ENCODE assay signal across 8 cellular contexts in the genomic region with DNA sequence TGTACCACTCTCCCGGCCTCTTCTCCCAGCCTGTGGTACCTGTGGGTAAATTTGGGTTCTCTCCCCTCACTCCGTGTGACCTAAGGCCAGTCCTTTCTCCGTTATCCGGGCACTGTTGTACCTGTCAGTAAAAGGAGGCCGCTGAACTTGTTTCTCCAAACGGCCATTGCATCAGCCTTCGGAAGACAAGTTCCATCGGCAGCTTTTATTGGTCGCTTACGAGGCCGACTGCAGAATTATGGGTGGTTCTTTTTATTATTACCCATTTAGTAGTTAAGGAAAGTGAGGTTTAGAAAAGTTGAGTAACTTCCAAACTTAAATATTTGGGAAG. TPM values are rescaled to one million over a fixed set of nuclear protein-coding genes. Genes with fewer than 3 reads are reported as not detected.
A peak's percentile ranks its signal among the peaks of the same experiment; 100 is the strongest.
DNase-seq lines count a peak whose midpoint lies in the region; ATAC-seq, FAIRE-seq and TF ChIP-seq lines count a peak whose summit lies in the region.

No MANE protein-coding gene starts in this region.

- H3K79me1 ChIP-seq in mesendoderm (ENCODE audit: low read length), result peaks cover 15% of the 10 kb centered on the region

- no peak overlapping the region for H3K23ac ChIP-seq in mesendoderm (ENCODE audit: low read length)

- no peak overlapping the region for H2AFZ ChIP-seq in HCT116 (ENCODE audit: low read depth, low read length, poor library complexity, severe bottlenecking)

- no TSS peak for BruUV-seq in HCT116 (replicated peaks; lab: Mats Ljungman, UMichigan)

- H3K36me3 ChIP-seq in HCT116 (ENCODE audit: control insufficient read depth in 1 of 2, insufficient read depth in 2 of 2, low read length in 2 of 2), result peaks cover 33 to 34% of the 10 kb centered on the region in 2 experiments
- peaks cover 5% of the 10 kb centered on the region for H3K36me3 ChIP-seq in mesendoderm (ENCODE audit: control insufficient read depth, insufficient read depth, low read length)

- H3K4me3 ChIP-seq in HCT116 (replicated peaks in 1 of 2; ENCODE audit: low read depth in 1 of 2, low read length in 2 of 2) (peak overlapping the region; percentile 94 to 97), mesendoderm (ENCODE audit: low read length) (peak overlapping the region; percentile 79)

- peak overlapping the region; percentile 36 for H2BK5ac ChIP-seq in mesendoderm (ENCODE audit: low read length)

- POLR2A ChIA-PET in HCT116 (lab: Charles Lee), result interaction anchor here (1.3 to 2.9 kb wide), 3 partner anchors 12 to 217 kb away, joined by 3 to 18 read pairs (median 8); partner anchors contain the start of gene PCYOX1L

- no CpG with 5 or more reads among the region's 11 CpGs for WGBS in mesendoderm (ENCODE audit: extremely low coverage, insufficient coverage, low lambda C conversion rate)

- H3K4me2 ChIP-seq in HCT116 (ENCODE audit: low read length), result peak overlapping the region; percentile 93
- H3K4me2 ChIP-seq in mesendoderm (ENCODE audit: low read length), result peak overlapping the region; percentile 90

- intact Hi-C loops in HCT116 (cut with micrococcal nuclease) (loop anchor here (1.0 kb wide), 1 partner anchor 11 kb away; no protein-coding TSS in a partner anchor), posterior cingulate gyrus (cut with DNase I) (loop anchor here (10.0 kb wide), 1 partner anchor 81 kb away; no protein-coding TSS in a partner anchor)

- no peaks in the 10 kb centered on the region for H3K27me3 ChIP-seq in HCT116 (ENCODE audit: insufficient read depth, low read length)
- H3K27me3 ChIP-seq in mesendoderm (ENCODE audit: insufficient read depth, low read length, poor library complexity), result no peaks in the 10 kb centered on the region

- peak overlapping the region; percentile 79 for H3K27ac ChIP-seq in HCT116 (ENCODE audit: low read depth, low read length)
- H3K27ac ChIP-seq in mesendoderm (ENCODE audit: low read depth, low read length), result no peak overlapping the region

- no peak overlapping the region for H4K8ac ChIP-seq in mesendoderm (ENCODE audit: low read depth, low read length)

- peaks cover 55% of the 10 kb centered on the region for H3K79me2 ChIP-seq in HCT116 (ENCODE audit: insufficient read depth, low read length)
- H3K79me2 ChIP-seq in mesendoderm (ENCODE audit: control insufficient read depth, insufficient read depth, low read length), result peaks cover 18% of the 10 kb centered on the region

- H2BK120ac ChIP-seq in mesendoderm (ENCODE audit: low read depth, low read length), result no peak overlapping the region

- DNase-seq in EH (ENCODE audit: low read depth), result peak; percentile 59
- DNase-seq in HCT116 (ENCODE audit: low read depth, low spot score), result no peak
- DNase-seq in RPMI7951 (ENCODE audit: low read depth), result peak; percentile 17
- peak; percentile 49 for DNase-seq in dedifferentiated amniotic fluid mesenchymal stem cell (ENCODE audit: extremely low spot score)
- peak; percentile 54 for DNase-seq in mesendoderm
- DNase-seq in urothelium cell line (ENCODE audit: low spot score), result peak; percentile 13
- no peak for DNase-seq in posterior cingulate gyrus

- H4K5ac ChIP-seq in mesendoderm (ENCODE audit: low read length), result peak overlapping the region; percentile 90

- no peak overlapping the region for H2BK15ac ChIP-seq in mesendoderm (replicated peaks; ENCODE audit: low read depth)

- peak overlapping the region; percentile 92 for H3K9ac ChIP-seq in HCT116 (ENCODE audit: low read length)
- H3K9ac ChIP-seq in mesendoderm (ENCODE audit: low read length), result peak overlapping the region; percentile 97

- peak overlapping the region; percentile 47 for H2AK5ac ChIP-seq in mesendoderm (ENCODE audit: low read length)

- RAD21 ChIA-PET in HCT116 (lab: Charles Lee; ENCODE audit: low non-redundant PET in 1 of 2, low total read pairs in 2 of 2, uncharacterized antibody in 2 of 2, unreplicated experiment in 2 of 2), result interaction anchor here (0.8 to 1.0 kb wide), 2 partner anchors 25 to 89 kb away, joined by 3 to 6 read pairs; no protein-coding TSS in a partner anchor

- CTCF ChIA-PET in HCT116 (lab: Charles Lee), result interaction anchor here (1.6 kb wide), 1 partner anchor 206 kb away, joined by 5 read pairs; the partner anchor contains the start of gene CSNK1A1

- H3K18ac ChIP-seq in mesendoderm (ENCODE audit: low read length), result peak overlapping the region; percentile 15

- no peaks in the 10 kb centered on the region for H3K9me2 ChIP-seq in HCT116 (ENCODE audit: insufficient read depth)

- FAIRE-seq in urothelium cell line (lab: Jason Lieb, UNC), result no peak

- TF ChIP-seq CTCF in HCT116 (IDR thresholded peaks at IDR 0.05 in 2 of 3, conservative IDR thresholded peaks at IDR 0.05 in 1 of 3; ENCODE audit: borderline replicate concordance in 1 of 3, insufficient read depth in 1 of 3, low read depth in 2 of 3, low read length in 2 of 3), result no peak

- ATAC-seq in HCT116, result peak; percentile 23
- no peak for ATAC-seq in HG03108 (IDR thresholded peaks at IDR 0.05; ENCODE audit: unreplicated experiment)

- H3K4ac ChIP-seq in mesendoderm (ENCODE audit: low read depth, low read length), result peak overlapping the region; percentile 8

- H4K20me1 ChIP-seq in HCT116 (ENCODE audit: insufficient read depth), result no peaks in the 10 kb centered on the region

- H3K4me1 ChIP-seq in HCT116 (ENCODE audit: control insufficient read depth in 1 of 2, insufficient read depth in 2 of 2, low read length in 2 of 2) (peaks cover 5 to 11% of the 10 kb centered on the region in 2 experiments; a peak in 3 of 4 replicates), mesendoderm (ENCODE audit: control insufficient read depth, low read depth, low read length) (peaks cover 1% of the 10 kb centered on the region)

- no peak for TF ChIP-seq RAD21 in HCT116 (IDR thresholded peaks at IDR 0.05; ENCODE audit: low read depth)

- no peaks in the 10 kb centered on the region for H3K9me3 ChIP-seq in HCT116 (ENCODE audit: control insufficient read depth in 1 of 2, insufficient read depth in 1 of 2, low read depth in 1 of 2, low read length in 2 of 2)

- peak overlapping the region; percentile 95 for H3K56ac ChIP-seq in mesendoderm (ENCODE audit: low read length)

- no peak for TF ChIP-seq POLR2A in HCT116 (IDR thresholded peaks at IDR 0.05; ENCODE audit: borderline replicate concordance, extremely low read depth, insufficient read depth, insufficient read length)

TF ChIP-seq in HCT116, 20 proteins besides CTCF, POLR2A, EP300 and RAD21 (continues in another document):
- TF ChIP-seq TCF7L2 (IDR thresholded peaks at IDR 0.05; ENCODE audit: borderline replicate concordance, extremely low read depth, insufficient read depth, insufficient read length), result no peak
- TF ChIP-seq ELF1 (IDR thresholded peaks at IDR 0.05; ENCODE audit: borderline replicate concordance, low read depth), result no peak
- TF ChIP-seq JUND (IDR thresholded peaks at IDR 0.05), result no peak
- no peak for TF ChIP-seq FOSL1 (IDR thresholded peaks at IDR 0.05; ENCODE audit: low read depth)
- TF ChIP-seq CBX3 (IDR thresholded peaks at IDR 0.05; ENCODE audit: low read depth), result no peak
- no peak for TF ChIP-seq REST (IDR thresholded peaks at IDR 0.05; ENCODE audit: low read depth)
- TF ChIP-seq ZFX (IDR thresholded peaks at IDR 0.05), result no peak; the same call in 1 of the 2 replicates
- TF ChIP-seq SIN3A (IDR thresholded peaks at IDR 0.05; ENCODE audit: low read depth), result no peak
- no peak for TF ChIP-seq ZNF274 (IDR thresholded peaks at IDR 0.05; ENCODE audit: low read depth, low read length)
- TF ChIP-seq POLR2AphosphoS5 (IDR thresholded peaks at IDR 0.05; ENCODE audit: low read depth, low read length), result no peak
- TF ChIP-seq YY1 (IDR thresholded peaks at IDR 0.05; ENCODE audit: extremely low read depth, insufficient replicate concordance, low read depth, low read length), result no peak
- TF ChIP-seq EZH2phosphoT487 (IDR thresholded peaks at IDR 0.05; ENCODE audit: borderline replicate concordance), result no peak
- TF ChIP-seq ATF3 (IDR thresholded peaks at IDR 0.05), result no peak
- TF ChIP-seq EZH2 (IDR thresholded peaks at IDR 0.05), result no peak

RNA-seq across cellular contexts. Expression of gene GRPEL2, which starts 0.6 kb away (rescaled TPM):
- 48.9 TPM for total RNA-seq in HCT116 (2021; ENCODE audit: unreplicated experiment)
- polyA plus RNA-seq in HCT116 (2012), result 14.8 and 19.6 TPM in 2 replicates
- 19.4 and 21.1 TPM in 2 replicates for total RNA-seq in RPMI7951 (2014; rRNA removed; shearing (Covaris generic))
- 23.5 TPM for polyA plus RNA-seq in mesendoderm (2013, experiment 1 of 2)
- 22.5 TPM for polyA plus RNA-seq in mesendoderm (2013, experiment 2 of 2)

RNA-seq across cellular contexts. Expression of gene PCYOX1L, which starts 12.0 kb away (rescaled TPM):
- 15.9 TPM for total RNA-seq in HCT116 (2021; ENCODE audit: unreplicated experiment)
- 7.5 and 9.9 TPM in 2 replicates for polyA plus RNA-seq in HCT116 (2012)
- 3.4 and 6.2 TPM in 2 replicates for total RNA-seq in RPMI7951 (2014; rRNA removed; shearing (Covaris generic))
- 1.6 TPM for polyA plus RNA-seq in mesendoderm (2013, experiment 1 of 2)
- 1.5 TPM for polyA plus RNA-seq in mesendoderm (2013, experiment 2 of 2)

RNA-seq across cellular contexts. Expression of gene IL17B, which starts 33.2 kb away (rescaled TPM):
- total RNA-seq in HCT116 (2021; ENCODE audit: unreplicated experiment), result 0.81 TPM
- polyA plus RNA-seq in HCT116 (2012), result 0.82 and 0.90 TPM in 2 replicates
- not detected in 2 replicates for total RNA-seq in RPMI7951 (2014; rRNA removed; shearing (Covaris generic))
- polyA plus RNA-seq in mesendoderm (2013, experiment 1 of 2), result 0.10 TPM
- not detected for polyA plus RNA-seq in mesendoderm (2013, experiment 2 of 2)

Comparison
In these comparisons a context has a peak if more than half of its experiments do, and no peak if none do; other contexts are left out.
1. DNase-seq: peak in EH (single experiment), RPMI7951 (single experiment), dedifferentiated amniotic fluid mesenchymal stem cell (single experiment), mesendoderm (single experiment) and urothelium cell line (single experiment); none in HCT116 (single experiment) and posterior cingulate gyrus (0 of 10).